13 cellular contexts compared by ENCODE assay signal in the genomic region with DNA sequence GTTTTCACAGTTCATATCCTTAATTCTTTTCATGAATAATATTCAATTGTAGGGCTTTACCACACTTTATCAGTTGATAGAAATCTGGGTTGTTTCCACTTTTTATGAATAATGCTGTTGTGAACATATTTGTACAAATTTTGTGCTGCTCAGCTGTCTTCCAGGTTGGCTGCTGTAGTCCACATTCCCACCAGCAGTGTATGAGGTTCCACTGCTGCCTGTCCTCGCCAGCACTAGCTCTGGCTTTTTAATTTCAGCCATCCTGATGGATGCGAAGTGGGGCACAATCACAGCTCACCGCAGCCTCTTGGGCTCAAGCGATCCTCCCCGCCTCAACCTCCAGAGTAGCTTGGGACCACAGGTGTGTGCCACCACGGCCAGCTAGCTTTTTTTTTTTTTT. TPM values are rescaled to one million over a fixed set of nuclear protein-coding genes. Genes with fewer than 3 reads are reported as not detected.
DNase-seq lines count a peak whose midpoint lies in the region; ATAC-seq and TF ChIP-seq lines count a peak whose summit lies in the region.
"Had no signal": no experiment of that assay in that cellular context is flagged by ENCODE, and none has a peak within 500 bp of the region (broad histone marks: within the 10 kb centered on the region; RNA-seq: fewer than 3 reads in every experiment).

No MANE protein-coding gene starts in this region.

- H3K36me3 ChIP-seq in CD8-positive, alpha-beta T cell (ENCODE audit: insufficient read depth, low read length) = peaks cover 13% of the 10 kb centered on the region
- H3K36me3 ChIP-seq in brain microvascular endothelial cell (replicated peaks) = peaks cover 32% of the 10 kb centered on the region

- peak overlapping the region; percentile 34 for H3K27ac Mint-ChIP-seq in activated T-cell treated with anti-CD3 and anti-CD28 coated beads, Interleukin-2, amount 50 U/mL, for 72 hours
- H3K27ac Mint-ChIP-seq in CD8-positive, alpha-beta T cell = peak overlapping the region; percentile 32
- peak overlapping the region; percentile 40 for H3K27ac Mint-ChIP-seq in stimulated activated effector memory CD8-positive, alpha-beta T cell treated with anti-CD3 and anti-CD28 coated beads, Interleukin-12 subunit alpha, Interleukin-12 subunit beta, amount 100 ng/mL, for 72 hours

- H3K27me3 Mint-ChIP-seq in activated T-cell treated with anti-CD3 and anti-CD28 coated beads, Interleukin-2, amount 50 U/mL, for 72 hours (ENCODE audit: low read depth) = no peaks in the 10 kb centered on the region
- no peaks in the 10 kb centered on the region for H3K27me3 Mint-ChIP-seq in CD8-positive, alpha-beta T cell (ENCODE audit: low read depth)

- TF ChIP-seq CTCF in CD8-positive, alpha-beta T cell (IDR thresholded peaks at IDR 0.05) = no peak
- peak; percentile 7 for TF ChIP-seq CTCF in brain microvascular endothelial cell (IDR thresholded peaks at IDR 0.05; ENCODE audit: low read depth, low read length, missing control alignments)

- POLR2A ChIA-PET in CD8-positive, alpha-beta T cell (lab: Charles Lee) = interaction anchor here (0.6 kb wide), 1 partner anchor 10 kb away, joined by 3 read pairs; no protein-coding TSS in a partner anchor

- H3K27me3 ChIP-seq in CD8-positive, alpha-beta T cell (ENCODE audit: insufficient read depth, low read length) = no peaks in the 10 kb centered on the region
- no peaks in the 10 kb centered on the region for H3K27me3 ChIP-seq in brain microvascular endothelial cell (replicated peaks)
- H3K27me3 ChIP-seq: BLaER1 had no signal

- peaks cover 3 to 25% of the 10 kb centered on the region in 2 donors for H3K36me3 Mint-ChIP-seq in activated T-cell treated with anti-CD3 and anti-CD28 coated beads, Interleukin-2, amount 50 U/mL, for 72 hours (ENCODE audit: insufficient read depth in 2 of 2)
- H3K36me3 Mint-ChIP-seq in CD8-positive, alpha-beta T cell = peaks cover 71% of the 10 kb centered on the region
- H3K36me3 Mint-ChIP-seq in stimulated activated effector memory CD8-positive, alpha-beta T cell treated with anti-CD3 and anti-CD28 coated beads, Interleukin-12 subunit alpha, Interleukin-12 subunit beta, amount 100 ng/mL, for 72 hours = peaks cover 94% of the 10 kb centered on the region

- no peaks in the 10 kb centered on the region for H3K9me3 ChIP-seq in CD8-positive, alpha-beta T cell (ENCODE audit: low read length)
- H3K9me3 ChIP-seq: BLaER1 had no signal

- no peak overlapping the region for H3K27ac ChIP-seq in CD8-positive, alpha-beta T cell (ENCODE audit: low read depth, low read length)
- H3K27ac ChIP-seq in brain microvascular endothelial cell = no peak overlapping the region
- H3K27ac ChIP-seq: BLaER1, GM23248 had no signal

- in situ Hi-C loops in brain microvascular endothelial cell (cut with HindIII; ENCODE audit: low pct_ligation_motif_present, low sequenced_read_pairs) = no loop called here

- CTCF ChIA-PET in CD8-positive, alpha-beta T cell (lab: Charles Lee) = no interaction called here

- H3K4me1 Mint-ChIP-seq in activated T-cell treated with anti-CD3 and anti-CD28 coated beads, Interleukin-2, amount 50 U/mL, for 72 hours (ENCODE audit: low read depth) = no peaks in the 10 kb centered on the region
- no peaks in the 10 kb centered on the region for H3K4me1 Mint-ChIP-seq in CD8-positive, alpha-beta T cell (ENCODE audit: low read depth)
- no peaks in the 10 kb centered on the region for H3K4me1 Mint-ChIP-seq in stimulated activated effector memory CD8-positive, alpha-beta T cell treated with anti-CD3 and anti-CD28 coated beads, Interleukin-12 subunit alpha, Interleukin-12 subunit beta, amount 100 ng/mL, for 72 hours

- DNase-seq in activated T-cell treated with anti-CD3 and anti-CD28 coated beads, Interleukin-2, amount 50 U/mL, for 72 hours = no peak
- DNase-seq in activated T-cell treated with anti-CD3 and anti-CD28 coated beads, Interleukin-2, amount 50 U/mL, for 48 hours = no peak
- DNase-seq in CD8-positive, alpha-beta T cell = no peak
- no peak for DNase-seq in brain microvascular endothelial cell
- no peak for DNase-seq in stimulated activated effector memory CD8-positive, alpha-beta T cell treated with anti-CD3 and anti-CD28 coated beads, Interleukin-12 subunit alpha, Interleukin-12 subunit beta, amount 100 ng/mL, for 72 hours (ENCODE audit: low spot score in 2 of 2)
- no peak for DNase-seq in activated CD4-positive, CD25-positive, alpha-beta regulatory T cell (lab: John Stamatoyannopoulos, UW)
- DNase-seq: AML-193, Calu3, DMS 273 treated with DMSO at 0.1 percent for 48 hours, GM23248, IMR-90 had no signal

- H3K9me3 Mint-ChIP-seq in activated T-cell treated with anti-CD3 and anti-CD28 coated beads, Interleukin-2, amount 50 U/mL, for 72 hours = no peaks in the 10 kb centered on the region
- no peaks in the 10 kb centered on the region for H3K9me3 Mint-ChIP-seq in CD8-positive, alpha-beta T cell
- no peaks in the 10 kb centered on the region for H3K9me3 Mint-ChIP-seq in stimulated activated effector memory CD8-positive, alpha-beta T cell treated with anti-CD3 and anti-CD28 coated beads, Interleukin-12 subunit alpha, Interleukin-12 subunit beta, amount 100 ng/mL, for 72 hours

- H3K4me3 Mint-ChIP-seq in activated T-cell treated with anti-CD3 and anti-CD28 coated beads, Interleukin-2, amount 50 U/mL, for 72 hours = no peak overlapping the region
- H3K4me3 Mint-ChIP-seq in CD8-positive, alpha-beta T cell = no peak overlapping the region
- H3K4me3 Mint-ChIP-seq in stimulated activated effector memory CD8-positive, alpha-beta T cell treated with anti-CD3 and anti-CD28 coated beads, Interleukin-12 subunit alpha, Interleukin-12 subunit beta, amount 100 ng/mL, for 72 hours = no peak overlapping the region

- intact Hi-C loops in CD8-positive, alpha-beta T cell (cut with DNase I, micrococcal nuclease) = no loop called here

- no peak for ATAC-seq in activated T-cell treated with anti-CD3 and anti-CD28 coated beads, Interleukin-2, amount 50 U/mL, for 72 hours (replicated peaks in 1 of 2)
- no peak for ATAC-seq in CD8-positive, alpha-beta T cell
- no peak for ATAC-seq in stimulated activated effector memory CD8-positive, alpha-beta T cell treated with anti-CD3 and anti-CD28 coated beads, Interleukin-12 subunit alpha, Interleukin-12 subunit beta, amount 100 ng/mL, for 72 hours
- ATAC-seq in HG03095 (IDR thresholded peaks at IDR 0.05; ENCODE audit: unreplicated experiment) = no peak

- no peaks in the 10 kb centered on the region for H3K4me1 ChIP-seq in CD8-positive, alpha-beta T cell (ENCODE audit: insufficient read depth, low read length)
- H3K4me1 ChIP-seq: BLaER1 had no signal

- H3K4me3 ChIP-seq in CD8-positive, alpha-beta T cell (ENCODE audit: low read depth, low read length) = no peak overlapping the region
- H3K4me3 ChIP-seq in brain microvascular endothelial cell (ENCODE audit: low read depth, low read length) = no peak overlapping the region
- H3K4me3 ChIP-seq: BLaER1, GM23248 had no signal

RNA-seq across cellular contexts. Expression of a gene that starts 32.8 kb away (rescaled TPM):
- total RNA-seq in activated T-cell treated with anti-CD3 and anti-CD28 coated beads, Interleukin-2, amount 50 U/mL, for 72 hours = 10 to 100 TPM; 79.3 to 94.7 TPM
- total RNA-seq in CD8-positive, alpha-beta T cell = 10 to 100 TPM; 12.1 to 13.6 TPM

RNA-seq across cellular contexts. Expression of a gene that starts 33.1 kb away (rescaled TPM):
- total RNA-seq in activated T-cell treated with anti-CD3 and anti-CD28 coated beads, Interleukin-2, amount 50 U/mL, for 72 hours = 10 to 100 TPM; 84.6 to 85.4 TPM
- 10 to 100 TPM; 45.3 to 55.0 TPM for total RNA-seq in CD8-positive, alpha-beta T cell

RNA-seq across cellular contexts. Expression of a gene that starts 33.5 kb away (rescaled TPM):
- 10 to 100 TPM; 20.3 to 20.9 TPM for total RNA-seq in activated T-cell treated with anti-CD3 and anti-CD28 coated beads, Interleukin-2, amount 50 U/mL, for 72 hours
- 10 to 100 TPM; 10.2 to 14.5 TPM for total RNA-seq in CD8-positive, alpha-beta T cell

Comparison
In these comparisons a context has a peak if more than half of its experiments do, and no peak if none do; other contexts are left out.
1. RNA of a gene that starts 32.8 kb away (total RNA-seq): 79.3 to 94.7 TPM in activated T-cell treated with anti-CD3 and anti-CD28 coated beads, Interleukin-2, amount 50 U/mL, for 72 hours; 12.1 to 13.6 TPM in CD8-positive, alpha-beta T cell; every median in the first group is over 4 times any median in the second.
2. Peak in every context shown above with its lines, with median percentiles within 50 percentile points of each other: H3K27ac Mint-ChIP-seq.